Comparison of ENCODE assay signal across 8 cellular contexts in genomic region chr16:72877374-72878028, GRCh38.
DNase-seq lines count a peak whose midpoint lies in the region; ATAC-seq and TF ChIP-seq lines count a peak whose summit lies in the region.

No MANE protein-coding gene starts in this region.

- peak overlapping the region; percentile 3 to 79 for H3K27ac ChIP-seq in breast epithelium
- H3K27ac ChIP-seq in right lobe of liver = peak overlapping the region; percentile 50 to 68 (median 51)

- H3K27me3 ChIP-seq in breast epithelium (no peaks in the 10 kb centered on the region), right lobe of liver (no peaks in the 10 kb centered on the region)

- TF ChIP-seq POLR2A in breast epithelium (IDR thresholded peaks at IDR 0.05) (no peak), right lobe of liver (IDR thresholded peaks at IDR 0.05) (no peak)

- no peaks in the 10 kb centered on the region for H3K9me3 ChIP-seq in breast epithelium
- no peaks in the 10 kb centered on the region for H3K9me3 ChIP-seq in right lobe of liver

- DNase-seq in ACHN = peak; percentile 42
- peak; percentile 23 for DNase-seq in HuH-7.5 (ENCODE audit: low spot score)
- DNase-seq in breast epithelium (ENCODE audit: low spot score in 2 of 2) = no peak
- DNase-seq in right lobe of liver = no peak
- DNase-seq in activated T-cell treated with anti-CD3 and anti-CD28 coated beads, Interleukin-2, amount 50 U/mL, for 48 hours = no peak
- no peak for DNase-seq in NCI-H446 treated with DMSO at 0.1 percent for 48 hours (lab: John Stamatoyannopoulos, UW)
- DNase-seq in stimulated activated CD4-positive, alpha-beta T cell treated with anti-CD3 and anti-CD28 coated beads, Interleukin-1b, Interleukin-23, amount 100 ng/mL, for 48 hours = no peak

- H3K36me3 ChIP-seq in breast epithelium = no peaks in the 10 kb centered on the region
- H3K36me3 ChIP-seq in right lobe of liver = no peaks in the 10 kb centered on the region

- intact Hi-C loops in breast epithelium (cut with DNase I; ENCODE audit: low total_unique reads) (no loop called here), right lobe of liver (cut with DNase I) (no loop called here)

- TF ChIP-seq CTCF in breast epithelium (IDR thresholded peaks at IDR 0.05) (no peak), right lobe of liver (IDR thresholded peaks at IDR 0.05) (no peak)

- H3K4me3 ChIP-seq in breast epithelium (no peak overlapping the region), right lobe of liver (no peak overlapping the region)

- in situ Hi-C loops in ACHN (cut with HindIII; ENCODE audit: low pct_ligation_motif_present, low pct_unique_long_range_greater_than_20kb, low sequenced_read_pairs) = no loop called here

- WGBS in right lobe of liver (ENCODE audit: insufficient coverage, low coverage, low lambda C conversion rate, missing lambda C conversion rate) = 38% methylated on average over 9 of the region's 12 CpGs

- H3K4me1 ChIP-seq in breast epithelium (peaks cover 0 to 2% of the 10 kb centered on the region in 2 donors), right lobe of liver (peaks cover 0 to 34% (median 13%) of the 10 kb centered on the region in 4 donors)

- peak; percentile 23 to 73 (median 46) for ATAC-seq in right lobe of liver
- ATAC-seq in HG02678 (IDR thresholded peaks at IDR 0.05; ENCODE audit: unreplicated experiment) = no peak

Comparison
In these comparisons a context has a peak if more than half of its experiments do, and no peak if none do; other contexts are left out.
1. DNase-seq: peak in ACHN (single experiment) and HuH-7.5 (single experiment); none in breast epithelium (0 of 2), right lobe of liver (0 of 3), activated T-cell treated with anti-CD3 and anti-CD28 coated beads, Interleukin-2, amount 50 U/mL, for 48 hours (0 of 2), NCI-H446 treated with DMSO at 0.1 percent for 48 hours (single experiment) and stimulated activated CD4-positive, alpha-beta T cell treated with anti-CD3 and anti-CD28 coated beads, Interleukin-1b, Interleukin-23, amount 100 ng/mL, for 48 hours (single experiment).